ENCODE assay signal across 17 cellular contexts in genomic region chr5:40071870-40072269, GRCh38.
DNase-seq lines count a peak whose midpoint lies in the region; ATAC-seq and TF ChIP-seq lines count a peak whose summit lies in the region.
"Had no signal": no experiment of that assay in that cellular context is flagged by ENCODE, and none has a peak within 500 bp of the region (broad histone marks: within the 10 kb centered on the region; RNA-seq: fewer than 3 reads in every experiment).

No MANE protein-coding gene starts in this region.

- H3K36me3 Mint-ChIP-seq in nephron progenitor cell (ENCODE audit: low read depth): no peaks in the 10 kb centered on the region

- TF ChIP-seq CTCF in nephron progenitor cell (IDR thresholded peaks at IDR 0.05): no peak

- no peaks in the 10 kb centered on the region for H3K4me1 Mint-ChIP-seq in nephron progenitor cell

- DNase-seq in LHCN-M2 (ENCODE audit: low read depth): peak; percentile 45
- DNase-seq in brain pericyte (ENCODE audit: low read depth, low spot score): peak; percentile 59
- peak; percentile 21 for DNase-seq in fibroblast of the conjunctiva (ENCODE audit: low read depth)
- no peak for DNase-seq in HuH-7.5 (ENCODE audit: low spot score)
- no peak for DNase-seq in nephron progenitor cell
- DNase-seq: activated CD4-positive, alpha-beta T cell treated with anti-CD3 and anti-CD28 coated beads, Interleukin-2, amount 50 U/mL, for 48 hours; activated naive CD4-positive, alpha-beta T cell treated with anti-CD3 and anti-CD28 coated beads for 36 hours; DMS 273 treated with DMSO at 0.1 percent for 48 hours; gastrocnemius medialis; H9; NCI-H1436; NCI-H2227 treated with DMSO at 0.1 percent for 48 hours; RPMI8226; SW 1271 had no signal

- H3K4me3 Mint-ChIP-seq in nephron progenitor cell: no peak overlapping the region
- H3K4me3 Mint-ChIP-seq: activated naive CD4-positive, alpha-beta T cell treated with anti-CD3 and anti-CD28 coated beads for 36 hours; H9 had no signal

- ATAC-seq in SK-N-SH treated with all-trans-retinoic acid at 6 μM for 48 hours (no peak), GM21390 (IDR thresholded peaks at IDR 0.05; ENCODE audit: unreplicated experiment) (no peak)
- ATAC-seq: gastrocnemius medialis, left lobe of liver had no signal

- H3K9me3 Mint-ChIP-seq in nephron progenitor cell: no peaks in the 10 kb centered on the region
- H3K9me3 Mint-ChIP-seq: activated naive CD4-positive, alpha-beta T cell treated with anti-CD3 and anti-CD28 coated beads for 36 hours had no signal

- H3K27ac Mint-ChIP-seq in nephron progenitor cell: no peak overlapping the region
- H3K27ac Mint-ChIP-seq: activated naive CD4-positive, alpha-beta T cell treated with anti-CD3 and anti-CD28 coated beads for 36 hours; H9 had no signal

- H3K27me3 Mint-ChIP-seq in nephron progenitor cell (ENCODE audit: low read depth, poor library complexity): no peaks in the 10 kb centered on the region

TF ChIP-seq in SK-N-SH treated with all-trans-retinoic acid at 6 μM for 48 hours, 23 proteins besides CTCF, POLR2A, EP300 and RAD21:
- TF ChIP-seq ZNF8 (CRISPR knock-in tag; IDR thresholded peaks at IDR 0.05): no peak
- no peak for TF ChIP-seq ESRRG (CRISPR knock-in tag; IDR thresholded peaks at IDR 0.05)
- no peak for TF ChIP-seq CREB5 (CRISPR knock-in tag; IDR thresholded peaks at IDR 0.05; ENCODE audit: low read depth)
- TF ChIP-seq POU6F1 (CRISPR knock-in tag; IDR thresholded peaks at IDR 0.05; ENCODE audit: borderline replicate concordance, low read depth): no peak
- TF ChIP-seq ZNF70 (CRISPR knock-in tag; IDR thresholded peaks at IDR 0.05): no peak
- TF ChIP-seq OSR1 (CRISPR knock-in tag; IDR thresholded peaks at IDR 0.05): no peak
- TF ChIP-seq ISL1 (CRISPR knock-in tag; IDR thresholded peaks at IDR 0.05): no peak
- TF ChIP-seq RARB (CRISPR knock-in tag; IDR thresholded peaks at IDR 0.05): no peak
- no peak for TF ChIP-seq SNAI2 (CRISPR knock-in tag; IDR thresholded peaks at IDR 0.05)
- TF ChIP-seq ARNTL (CRISPR knock-in tag; IDR thresholded peaks at IDR 0.05; ENCODE audit: borderline replicate concordance, low read depth): no peak
- TF ChIP-seq ZFP3 (CRISPR knock-in tag; IDR thresholded peaks at IDR 0.05): no peak
- no peak for TF ChIP-seq ZC3H10 (CRISPR knock-in tag; IDR thresholded peaks at IDR 0.05)

Comparison
In these comparisons a context has a peak if more than half of its experiments do, and no peak if none do; other contexts are left out.
1. DNase-seq: peak in LHCN-M2 (single experiment), brain pericyte (single experiment) and fibroblast of the conjunctiva (single experiment); none in HuH-7.5 (single experiment) and nephron progenitor cell (single experiment).